ENCODE assay signal across 8 cellular contexts in genomic region chr16:30958164-30959083, GRCh38. TPM values are rescaled to one million over a fixed set of nuclear protein-coding genes. Genes with fewer than 3 reads are reported as not detected.
DNase-seq lines count a peak whose midpoint lies in the region; ATAC-seq and TF ChIP-seq lines count a peak whose summit lies in the region.

No MANE protein-coding gene starts in this region.

- H3K27ac ChIP-seq in right lobe of liver (peak overlapping the region in 2 of 3 donors; percentile 98 to 99), testis (peak overlapping the region; percentile 96 to 97)

- H3K27me3 ChIP-seq in BE2C (no peaks in the 10 kb centered on the region), right lobe of liver (no peaks in the 10 kb centered on the region), testis (no peaks in the 10 kb centered on the region)

- intact Hi-C loops in right lobe of liver (cut with DNase I) (no loop called here), testis (cut with DNase I; ENCODE audit: low total_unique reads) (no loop called here)

- WGBS in right lobe of liver (ENCODE audit: insufficient coverage, low coverage, low lambda C conversion rate, missing lambda C conversion rate): 5% methylated on average over 16 of the region's 55 CpGs
- 10 to 15% methylated on average over 19 to 24 of the region's 55 CpGs for WGBS in testis, 2 donors

- peak; percentile 70 for DNase-seq in BE2C
- DNase-seq in RPMI7951 (ENCODE audit: low read depth): peak; percentile 46
- peak; percentile 21 for DNase-seq in dedifferentiated amniotic fluid mesenchymal stem cell (ENCODE audit: extremely low spot score)
- no peak for DNase-seq in right lobe of liver
- peak; percentile 67 for DNase-seq in testis
- no peak for DNase-seq in GF-D8 (lab: John Stamatoyannopoulos, UW)

- H3K36me3 ChIP-seq in BE2C (peaks cover 46% of the 10 kb centered on the region), right lobe of liver (peaks cover 0 to 43% (median 21%) of the 10 kb centered on the region in 4 donors), testis (ENCODE audit: low read depth, missing control alignments) (no peaks in the 10 kb centered on the region)

- peaks cover 5% of the 10 kb centered on the region for H3K4me1 ChIP-seq in BE2C
- peaks cover 0 to 43% (median 14%) of the 10 kb centered on the region in 4 donors for H3K4me1 ChIP-seq in right lobe of liver
- H3K4me1 ChIP-seq in testis: peaks cover 14% of the 10 kb centered on the region

- ATAC-seq in GM18511 (IDR thresholded peaks at IDR 0.05; ENCODE audit: unreplicated experiment): peak; percentile 37
- ATAC-seq in HG02973 (IDR thresholded peaks at IDR 0.05; ENCODE audit: unreplicated experiment): peak; percentile 18
- ATAC-seq in right lobe of liver: peak; percentile 5 to 17 (median 7)

- H3K4me3 ChIP-seq in BE2C (ENCODE audit: low read depth, low read length) (peak overlapping the region; percentile 83), right lobe of liver (peak overlapping the region; percentile 64 to 87 (median 84)), testis (peak overlapping the region; percentile 87 to 98)

- TF ChIP-seq CTCF in BE2C (IDR thresholded peaks at IDR 0.05; ENCODE audit: low read depth, low read length): no peak
- TF ChIP-seq CTCF in right lobe of liver (IDR thresholded peaks at IDR 0.05): no peak
- TF ChIP-seq CTCF in testis (IDR thresholded peaks at IDR 0.05): no peak

- H3K9me3 ChIP-seq in BE2C (no peaks in the 10 kb centered on the region), right lobe of liver (no peaks in the 10 kb centered on the region), testis (no peaks in the 10 kb centered on the region)

- no peak for TF ChIP-seq POLR2A in right lobe of liver (IDR thresholded peaks at IDR 0.05)
- TF ChIP-seq POLR2A in testis (IDR thresholded peaks at IDR 0.05): no peak

RNA-seq across cellular contexts. Expression of gene SETD1A, which starts 0.9 kb away (rescaled TPM):
- polyA plus RNA-seq in BE2C (2012; ENCODE audit: insufficient read depth, insufficient read length, low read depth): 99.1 TPM
- total RNA-seq in RPMI7951 (2014; rRNA removed; shearing (Covaris generic)): 1.1 and 1.2 TPM in 2 replicates
- total RNA-seq in right lobe of liver: 1 to 10 TPM; 3.7 to 7.4 (median 6.9) TPM
- 10 to 100 TPM; 45.7 to 45.8 TPM for total RNA-seq in testis
- polyA plus RNA-seq in testis (ENCODE audit: insufficient read depth, low read depth, low replicate concordance): 41.4 TPM

RNA-seq across cellular contexts. Expression of gene ORAI3, which starts 9.6 kb away (rescaled TPM):
- 3.1 TPM for polyA plus RNA-seq in BE2C (2012; ENCODE audit: insufficient read depth, insufficient read length, low read depth)
- total RNA-seq in RPMI7951 (2014; rRNA removed; shearing (Covaris generic)): 28.5 and 41.6 TPM in 2 replicates
- 10 to 100 TPM; 27.7 to 56.6 (median 31.6) TPM for total RNA-seq in right lobe of liver
- 10 to 100 TPM; 68.6 to 75.0 TPM for total RNA-seq in testis
- 29.1 TPM for polyA plus RNA-seq in testis (ENCODE audit: insufficient read depth, low read depth, low replicate concordance)

RNA-seq across cellular contexts. Expression of gene HSD3B7, which starts 26.6 kb away (rescaled TPM):
- polyA plus RNA-seq in BE2C (2012; ENCODE audit: insufficient read depth, insufficient read length, low read depth): 1.3 TPM
- total RNA-seq in RPMI7951 (2014; rRNA removed; shearing (Covaris generic)): 10.9 and 16.3 TPM in 2 replicates
- total RNA-seq in right lobe of liver (100 to 1,000 TPM in 3 of 6 experiments, 10 to 100 TPM in 3; 54.6 to 219 (median 86.9) TPM), testis (1 to 10 TPM; 5.7 to 7.4 TPM)
- polyA plus RNA-seq in testis (ENCODE audit: insufficient read depth, low read depth, low replicate concordance): 8.9 TPM

RNA-seq across cellular contexts. Expression of gene FBXL19, which starts 35.1 kb away (rescaled TPM):
- polyA plus RNA-seq in BE2C (2012; ENCODE audit: insufficient read depth, insufficient read length, low read depth): 33.4 TPM
- 3.7 and 8.1 TPM in 2 replicates for total RNA-seq in RPMI7951 (2014; rRNA removed; shearing (Covaris generic))
- 1 to 10 TPM; 2.8 to 8.0 (median 3.4) TPM for total RNA-seq in right lobe of liver
- total RNA-seq in testis: 100 to 1,000 TPM; 142 to 149 TPM
- polyA plus RNA-seq in testis (ENCODE audit: insufficient read depth, low read depth, low replicate concordance): 47.0 TPM

RNA-seq across cellular contexts. Expression of gene STX1B, which starts 52.0 kb away (rescaled TPM):
- 1.2 TPM for polyA plus RNA-seq in BE2C (2012; ENCODE audit: insufficient read depth, insufficient read length, low read depth)
- total RNA-seq in RPMI7951 (2014; rRNA removed; shearing (Covaris generic)): 0.29 and 0.60 TPM in 2 replicates
- 1 to 10 TPM in 4 of 6 experiments, under 1 TPM in 2; 0.61 to 4.5 (median 2.6) TPM for total RNA-seq in right lobe of liver
- 1 to 10 TPM; 6.3 to 8.7 TPM for total RNA-seq in testis
- 5.8 TPM for polyA plus RNA-seq in testis (ENCODE audit: insufficient read depth, low read depth, low replicate concordance)

Comparison
In these comparisons a context has a peak if more than half of its experiments do, and no peak if none do; other contexts are left out.
1. DNase-seq: peak in BE2C (single experiment), RPMI7951 (single experiment), dedifferentiated amniotic fluid mesenchymal stem cell (single experiment) and testis (single experiment); none in right lobe of liver (0 of 3) and GF-D8 (single experiment).
2. RNA of gene SETD1A, which starts 0.9 kb away (total RNA-seq): 45.7 to 45.8 TPM in testis; 3.7 to 7.4 TPM in right lobe of liver and 1.1 to 1.2 TPM in RPMI7951; every median in the first group is over 4 times any median in the second.
3. Peak in every context shown above with its lines, with median percentiles within 50 percentile points of each other: H3K4me3 ChIP-seq and ATAC-seq.